13 cellular contexts compared by ENCODE assay signal in the genomic region with DNA sequence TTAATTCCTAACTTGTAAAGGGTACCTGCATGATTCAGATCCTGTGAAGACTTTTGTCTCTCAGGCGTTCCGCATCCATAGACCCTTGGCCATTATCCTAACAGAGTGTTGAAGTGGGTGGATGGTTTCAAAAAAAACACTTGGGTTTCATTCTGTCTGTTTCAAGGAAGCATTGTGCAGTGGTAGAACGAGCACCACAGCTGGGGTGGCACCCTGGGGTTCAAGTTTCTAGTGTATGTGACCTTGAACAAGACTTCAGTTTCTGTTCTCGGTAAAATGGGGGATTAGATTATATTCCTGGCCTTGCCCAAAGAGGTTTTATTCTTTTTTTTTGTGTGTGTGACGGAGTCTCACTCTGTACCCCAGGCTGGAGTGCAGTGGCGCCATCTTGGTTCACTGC.
"Had no signal": no experiment of that assay in that cellular context is flagged by ENCODE, and none has a peak within 500 bp of the region (broad histone marks: within the 10 kb centered on the region; RNA-seq: fewer than 3 reads in every experiment).

No MANE protein-coding gene starts in this region.

- H3K9me3 ChIP-seq: colonic mucosa, spleen, transverse colon, uterus had no signal

- H3K36me3 ChIP-seq: colonic mucosa, transverse colon, uterus had no signal

- ATAC-seq: natural killer cell treated with Interleukin-12 subunit alpha and Interleukin-12 subunit beta and Interleukin-15 and Interleukin-18, amount 100 ng/mL, for 72 hours had no signal

- DNase-seq: activated CD4-positive, alpha-beta T cell treated with anti-CD3 and anti-CD28 coated beads, Interleukin-2, amount 50 U/mL, for 48 hours; activated naive CD4-positive, alpha-beta T cell treated with Interleukin-2 at 50 U/mL for 16 hours; activated naive CD8-positive, alpha-beta T cell treated with anti-CD3 and anti-CD28 coated beads, Interleukin-2, amount 10 ng/mL, durations not matched to agents 7 days and 5 days; colonic mucosa; mesendoderm; occipital lobe; spleen; stimulated activated naive CD4-positive, alpha-beta T cell; substantia nigra; transverse colon; uterus had no signal

- H3K4me1 ChIP-seq: colonic mucosa, transverse colon had no signal

- H3K4me3 ChIP-seq: colonic mucosa, SK-N-MC, spleen, transverse colon, uterus had no signal

- H3K27me3 ChIP-seq: colonic mucosa, spleen, transverse colon, uterus had no signal

- H3K27ac ChIP-seq: colonic mucosa, SK-N-MC, transverse colon had no signal
